In the genomic region with DNA sequence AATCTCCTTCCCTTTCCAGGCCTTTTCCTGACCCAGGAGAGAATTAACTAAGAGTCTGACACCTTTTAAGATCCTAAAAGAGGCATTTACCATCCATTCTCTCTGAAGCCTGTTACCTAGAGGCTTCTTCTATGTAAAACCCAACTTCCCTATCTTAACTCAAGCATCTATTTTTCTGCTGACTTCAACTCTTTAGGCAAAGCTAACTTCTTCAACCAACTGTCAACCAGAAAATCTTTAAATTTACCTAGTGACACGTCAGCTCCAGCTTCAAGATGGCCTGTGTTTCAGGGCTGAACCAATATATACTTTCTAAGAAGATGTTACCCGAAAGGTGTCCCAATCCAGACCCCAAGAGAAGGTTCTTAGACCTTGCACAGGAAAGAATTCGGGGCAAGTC, we compare ENCODE assay signal across 22 cellular contexts.
DNase-seq lines count a peak whose midpoint lies in the region; ATAC-seq, FAIRE-seq and TF ChIP-seq lines count a peak whose summit lies in the region.
"Had no signal": no experiment of that assay in that cellular context is flagged by ENCODE, and none has a peak within 500 bp of the region (broad histone marks: within the 10 kb centered on the region; RNA-seq: fewer than 3 reads in every experiment).

No MANE protein-coding gene starts in this region.

- no peaks in the 10 kb centered on the region for H3K27me3 Mint-ChIP-seq in type B pancreatic cell
- peaks cover 3% of the 10 kb centered on the region for H3K27me3 Mint-ChIP-seq in CD8-positive, alpha-beta T cell (ENCODE audit: low read depth)
- H3K27me3 Mint-ChIP-seq: CD4-positive, alpha-beta memory T cell had no signal

- TF ChIP-seq EP300 in A549 (IDR thresholded peaks at IDR 0.05), result no peak

- no peaks in the 10 kb centered on the region for H3K27me3 ChIP-seq in CD8-positive, alpha-beta T cell (ENCODE audit: insufficient read depth, low read length)

- peaks cover 9% of the 10 kb centered on the region for H3K4me1 Mint-ChIP-seq in type B pancreatic cell (ENCODE audit: unreplicated experiment)
- no peaks in the 10 kb centered on the region for H3K4me1 Mint-ChIP-seq in CD8-positive, alpha-beta T cell (ENCODE audit: low read depth)
- H3K4me1 Mint-ChIP-seq: CD4-positive, alpha-beta memory T cell had no signal

- no peaks in the 10 kb centered on the region for H3K36me3 Mint-ChIP-seq in type B pancreatic cell
- no peaks in the 10 kb centered on the region for H3K36me3 Mint-ChIP-seq in CD8-positive, alpha-beta T cell
- H3K36me3 Mint-ChIP-seq: CD4-positive, alpha-beta memory T cell had no signal

- FAIRE-seq in A549 (lab: Jason Lieb, UNC), result no peak
- FAIRE-seq: A204.1, G401.6, GM12892, GM19239, H1 had no signal

- 42% methylated on average over 3 of the region's 3 CpGs for WGBS in A549 (ENCODE audit: missing lambda C conversion rate)

- no peak for TF ChIP-seq RAD21 in A549 (conservative IDR thresholded peaks at IDR 0.05 in 1 of 2, IDR thresholded peaks at IDR 0.05 in 1 of 2)

- ATAC-seq in A549 (no peak), HG03139 (IDR thresholded peaks at IDR 0.05; ENCODE audit: unreplicated experiment) (no peak)
- no peak for ATAC-seq in CD8-positive, alpha-beta T cell

- intact Hi-C loops in CD8-positive, alpha-beta T cell (cut with DNase I, micrococcal nuclease), result no loop called here

- CTCF ChIA-PET in A549 (lab: Yijun Ruan, JAX), result no interaction called here
- CTCF ChIA-PET in CD8-positive, alpha-beta T cell (lab: Charles Lee), result no interaction called here

- no peaks in the 10 kb centered on the region; the same call in 2 of the 3 replicates for H3K9me3 ChIP-seq in A549
- no peaks in the 10 kb centered on the region for H3K9me3 ChIP-seq in CD8-positive, alpha-beta T cell (ENCODE audit: low read length)
- H3K9me3 ChIP-seq: Caco-2 had no signal

- no peak overlapping the region for H3K4me3 ChIP-seq in A549
- no peak overlapping the region for H3K4me3 ChIP-seq in CD8-positive, alpha-beta T cell (ENCODE audit: low read depth, low read length)
- H3K4me3 ChIP-seq: GM23248 had no signal

- POLR2A ChIA-PET in A549 (lab: Yijun Ruan, JAX), result no interaction called here
- POLR2A ChIA-PET in CD8-positive, alpha-beta T cell (lab: Charles Lee), result no interaction called here

- H3K4me2 ChIP-seq in A549, result no peak overlapping the region

- H3K27ac ChIP-seq in A549 (no peak overlapping the region), epithelial cell of prostate (peak overlapping the region; percentile 74)
- no peak overlapping the region for H3K27ac ChIP-seq in CD8-positive, alpha-beta T cell (ENCODE audit: low read depth, low read length)
- H3K27ac ChIP-seq: 22Rv1, GM23248 had no signal

- no peaks in the 10 kb centered on the region for H3K36me3 ChIP-seq in CD8-positive, alpha-beta T cell (ENCODE audit: insufficient read depth, low read length)

- TF ChIP-seq CTCF in A549 (IDR thresholded peaks at IDR 0.05) (no peak), type B pancreatic cell (conservative IDR thresholded peaks at IDR 0.05) (no peak)
- no peak for TF ChIP-seq CTCF in CD8-positive, alpha-beta T cell (IDR thresholded peaks at IDR 0.05)

- no peak overlapping the region for H3K4me3 Mint-ChIP-seq in type B pancreatic cell
- no peak overlapping the region for H3K4me3 Mint-ChIP-seq in CD8-positive, alpha-beta T cell
- H3K4me3 Mint-ChIP-seq: CD4-positive, alpha-beta memory T cell had no signal

- DNase-seq in A549 (ENCODE audit: low read depth in 1 of 2, low spot score in 1 of 2) (no peak), RPMI8226 (peak; percentile 67), epithelial cell of prostate (ENCODE audit: low read depth, low spot score) (no peak), type B pancreatic cell (ENCODE audit: extremely low spot score, unreplicated experiment) (no peak)
- DNase-seq in CD8-positive, alpha-beta T cell, result no peak
- no peak for DNase-seq in stimulated activated naive CD4-positive, alpha-beta T cell treated with Interleukin-2 at 50 U/mL for 16 hours (lab: John Stamatoyannopoulos, UW)
- DNase-seq: ACHN; C1 segment of cervical spinal cord; Caco-2; CD4-positive, alpha-beta memory T cell; DMS153; DND-41; GM23248; H7; HCEC 1CT had no signal

- H3K27ac Mint-ChIP-seq in type B pancreatic cell, result peak overlapping the region; percentile 77
- H3K27ac Mint-ChIP-seq in CD8-positive, alpha-beta T cell, result no peak overlapping the region
- H3K27ac Mint-ChIP-seq: CD4-positive, alpha-beta memory T cell had no signal

- H3K9me3 Mint-ChIP-seq in type B pancreatic cell, result peaks cover 7% of the 10 kb centered on the region
- H3K9me3 Mint-ChIP-seq in CD8-positive, alpha-beta T cell, result peaks cover 4% of the 10 kb centered on the region

- no peak for TF ChIP-seq POLR2A in A549 (IDR thresholded peaks at IDR 0.05; ENCODE audit: low read length)

- no peaks in the 10 kb centered on the region for H3K4me1 ChIP-seq in A549
- H3K4me1 ChIP-seq in CD8-positive, alpha-beta T cell (ENCODE audit: insufficient read depth, low read length), result no peaks in the 10 kb centered on the region
- H3K4me1 ChIP-seq: Caco-2 had no signal

TF ChIP-seq in A549, 52 proteins besides CTCF, POLR2A, EP300 and RAD21:
- TF ChIP-seq TP53 (CRISPR knock-in tag; IDR thresholded peaks at IDR 0.05), result no peak
- TF ChIP-seq MAFK (IDR thresholded peaks at IDR 0.05; ENCODE audit: partially characterized antibody), result peak; percentile 9
